In genomic region chr15:29698030-29698701, GRCh38 we compare ENCODE assay signal across 13 cellular contexts.
DNase-seq lines count a peak whose midpoint lies in the region; ATAC-seq, FAIRE-seq and TF ChIP-seq lines count a peak whose summit lies in the region.
"Had no signal": no experiment of that assay in that cellular context is flagged by ENCODE, and none has a peak within 500 bp of the region (broad histone marks: within the 10 kb centered on the region; RNA-seq: fewer than 3 reads in every experiment).

No MANE protein-coding gene starts in this region.

- H3K9me3 ChIP-seq in H1 (ENCODE audit: insufficient read depth in 2 of 2, low read depth in 1 of 2, low read length in 1 of 2): no peaks in the 10 kb centered on the region
- no peaks in the 10 kb centered on the region for H3K9me3 ChIP-seq in osteoblast (ENCODE audit: low read depth, low read length)
- H3K9me3 ChIP-seq: esophagus squamous epithelium had no signal

- H3K27ac ChIP-seq in GM23338 (ENCODE audit: low read depth): no peak overlapping the region
- H3K27ac ChIP-seq in H1 (ENCODE audit: low read depth, low read length): no peak overlapping the region; the same call in 1 of the 2 replicates
- H3K27ac ChIP-seq in osteoblast (ENCODE audit: low read depth, low read length): no peak overlapping the region
- H3K27ac ChIP-seq: esophagus squamous epithelium had no signal

- H3K79me2 ChIP-seq in GM23338 (replicated peaks; ENCODE audit: insufficient read depth) (no peaks in the 10 kb centered on the region), H1 (ENCODE audit: control insufficient read depth in 1 of 2, insufficient read depth in 2 of 2, low read length in 2 of 2) (no peaks in the 10 kb centered on the region), osteoblast (ENCODE audit: insufficient read depth, low read length) (no peaks in the 10 kb centered on the region)

- no peak overlapping the region for H3K56ac ChIP-seq in H1 (replicated peaks; ENCODE audit: insufficient read length, low read depth, low read length)

- no peak overlapping the region for H2BK12ac ChIP-seq in H1 (ENCODE audit: low read depth, low read length)

- no peaks in the 10 kb centered on the region for H3K4me1 Mint-ChIP-seq in GM23338
- H3K4me1 Mint-ChIP-seq in mesothelial cell of epicardium: peaks cover 18% of the 10 kb centered on the region
- no peaks in the 10 kb centered on the region for H3K4me1 Mint-ChIP-seq in immature natural killer cell
- H3K4me1 Mint-ChIP-seq: nephron had no signal

- H4K8ac ChIP-seq in H1 (ENCODE audit: extremely low read depth, insufficient read depth, low read length): no peak overlapping the region

- no peak for TF ChIP-seq RAD21 in H1 (IDR thresholded peaks at IDR 0.05 in 1 of 2, conservative IDR thresholded peaks at IDR 0.05 in 1 of 2; ENCODE audit: low read depth in 2 of 2, low read length in 2 of 2)

- H3K9me2 ChIP-seq in GM23338 (ENCODE audit: insufficient read depth): no peaks in the 10 kb centered on the region

- no peak overlapping the region for H3K14ac ChIP-seq in H1 (ENCODE audit: insufficient read length)

- H2AFZ ChIP-seq in GM23338: no peak overlapping the region
- no peak overlapping the region for H2AFZ ChIP-seq in H1 (ENCODE audit: low read length)
- no peak overlapping the region for H2AFZ ChIP-seq in osteoblast (ENCODE audit: low read length)

- TF ChIP-seq EP300 in H1 (IDR thresholded peaks at IDR 0.05; ENCODE audit: borderline replicate concordance in 1 of 2, low read depth in 2 of 2, low read length in 2 of 2): no peak

- H2BK15ac ChIP-seq in H1 (ENCODE audit: low read length): no peak overlapping the region

- H4K91ac ChIP-seq in H1 (replicated peaks; ENCODE audit: insufficient read length, low read length): no peak overlapping the region

- H3K4me1 ChIP-seq in GM23338 (ENCODE audit: insufficient read depth) (no peaks in the 10 kb centered on the region), H1 (replicated peaks in 1 of 4; ENCODE audit: control insufficient read depth in 3 of 4, insufficient read depth in 4 of 4, low read length in 3 of 4) (no peaks in the 10 kb centered on the region), osteoblast (ENCODE audit: insufficient read depth, low read length) (peaks cover 7% of the 10 kb centered on the region)
- H3K4me1 ChIP-seq: esophagus squamous epithelium had no signal

- H3K23me2 ChIP-seq in H1 (ENCODE audit: low read depth, low read length): no peaks in the 10 kb centered on the region

- H3K4me3 ChIP-seq in GM23338 (no peak overlapping the region), H1 (ENCODE audit: extremely low read depth in 1 of 4, insufficient read depth in 2 of 4, low read depth in 3 of 4, low read length in 4 of 4) (no peak overlapping the region), osteoblast (ENCODE audit: insufficient read depth, low read length) (no peak overlapping the region)
- H3K4me3 ChIP-seq: esophagus squamous epithelium had no signal

- H4K5ac ChIP-seq in H1 (ENCODE audit: insufficient read length, low read depth, low read length): no peak overlapping the region

- DNase-seq in GM23338 (ENCODE audit: low spot score) (no peak), NCI-H69 (lab: John Stamatoyannopoulos, UW) (peak; percentile 99), H1 (ENCODE audit: low read depth in 1 of 2, low spot score in 2 of 2) (no peak), mesothelial cell of epicardium (ENCODE audit: low spot score in 2 of 2, unreplicated experiment in 2 of 2) (no peak), immature natural killer cell (no peak), KG1 (lab: John Stamatoyannopoulos, UW) (no peak), osteoblast (ENCODE audit: insufficient read length, low spot score, missing footprints) (no peak)
- DNase-seq: activated naive CD4-positive, alpha-beta T cell; esophagus squamous epithelium; NCI-H2107 had no signal

- no peaks in the 10 kb centered on the region for H3F3A ChIP-seq in GM23338 (replicated peaks; ENCODE audit: low read depth)

- H3K4ac ChIP-seq in H1 (replicated peaks; ENCODE audit: insufficient read length, low read depth, low read length): no peak overlapping the region

- H3K4me2 ChIP-seq in GM23338: no peak overlapping the region
- no peak overlapping the region for H3K4me2 ChIP-seq in H1 (ENCODE audit: insufficient read depth in 1 of 2, low read depth in 2 of 2, low read length in 2 of 2)
- no peak overlapping the region for H3K4me2 ChIP-seq in osteoblast (ENCODE audit: insufficient read depth, low read length)

- H3K27me3 Mint-ChIP-seq in GM23338 (ENCODE audit: insufficient read depth, low read depth, poor library complexity): peaks cover 15% of the 10 kb centered on the region
- H3K27me3 Mint-ChIP-seq in mesothelial cell of epicardium (ENCODE audit: low read depth): no peaks in the 10 kb centered on the region
- H3K27me3 Mint-ChIP-seq in immature natural killer cell (ENCODE audit: low read depth in 3 of 3): peaks cover 1 to 13% (median 2%) of the 10 kb centered on the region in 3 donors

- no peak overlapping the region for H3K23ac ChIP-seq in H1 (ENCODE audit: insufficient read length)

- H2AK5ac ChIP-seq in H1 (ENCODE audit: low read depth, low read length): peak overlapping the region; percentile 66; the same call in 1 of the 2 replicates

- H3K9me3 Mint-ChIP-seq in GM23338 (no peaks in the 10 kb centered on the region; the same call in 2 of the 3 replicates), mesothelial cell of epicardium (peaks cover 22% of the 10 kb centered on the region), immature natural killer cell (peaks cover 0 to 11% (median 0%) of the 10 kb centered on the region in 6 donors)

- no peak overlapping the region for H3K4me3 Mint-ChIP-seq in GM23338
- H3K4me3 Mint-ChIP-seq in mesothelial cell of epicardium: no peak overlapping the region
- no peak overlapping the region for H3K4me3 Mint-ChIP-seq in immature natural killer cell
- H3K4me3 Mint-ChIP-seq: nephron had no signal

- peak overlapping the region; percentile 40 for H2BK5ac ChIP-seq in H1 (ENCODE audit: low read depth, low read length)

- no peak overlapping the region for H3K18ac ChIP-seq in H1 (ENCODE audit: extremely low read depth, low read length)

- WGBS in H1 (ENCODE audit: extremely low coverage in 1 of 2, insufficient coverage in 1 of 2, insufficient read length in 1 of 2, insufficient replicate concordance in 2 of 2, low coverage in 1 of 2, low lambda C conversion rate in 2 of 2, missing lambda C conversion rate in 1 of 2), 2 experiments: 84% methylated on average over 12 of the region's 12 CpGs; no CpG with 5 or more reads in 1 of the 2 experiments

- H3K79me1 ChIP-seq in H1 (ENCODE audit: low read depth, low read length): no peaks in the 10 kb centered on the region

- H3K27me3 ChIP-seq in GM23338 (ENCODE audit: insufficient read depth): no peaks in the 10 kb centered on the region
- H3K27me3 ChIP-seq in H1 (replicated peaks in 1 of 4; ENCODE audit: control insufficient read depth in 3 of 4, extremely low read depth in 1 of 4, insufficient read depth in 3 of 4, low read length in 3 of 4): no peaks in the 10 kb centered on the region
- H3K27me3 ChIP-seq in osteoblast (ENCODE audit: insufficient read depth, low read length): no peaks in the 10 kb centered on the region
- H3K27me3 ChIP-seq: esophagus squamous epithelium had no signal

- H4K20me1 ChIP-seq in GM23338 (replicated peaks; ENCODE audit: insufficient read depth): no peaks in the 10 kb centered on the region
- H4K20me1 ChIP-seq in H1 (replicated peaks in 1 of 2; ENCODE audit: control insufficient read depth in 1 of 2, insufficient read depth in 2 of 2, low read length in 2 of 2): peaks cover 3% of the 10 kb centered on the region in 2 experiments
- no peaks in the 10 kb centered on the region for H4K20me1 ChIP-seq in osteoblast (ENCODE audit: insufficient read depth, low read length)

- H3K36me3 Mint-ChIP-seq in GM23338 (ENCODE audit: low read depth) (peaks cover 28% of the 10 kb centered on the region), mesothelial cell of epicardium (peaks cover 51% of the 10 kb centered on the region), immature natural killer cell (peaks cover 0 to 4% (median 0%) of the 10 kb centered on the region in 3 donors)

- TF ChIP-seq CTCF in GM23338 (conservative IDR thresholded peaks at IDR 0.05; ENCODE audit: low read depth in 2 of 2): no peak
- TF ChIP-seq CTCF in H1 (IDR thresholded peaks at IDR 0.05; ENCODE audit: control extremely low read depth in 1 of 3, insufficient read depth in 1 of 3, low read depth in 1 of 3, low read length in 3 of 3): peak in 1 of 3 experiments; percentile 3; a peak in 1 of 4 replicates
- TF ChIP-seq CTCF in mesothelial cell of epicardium (IDR thresholded peaks at IDR 0.05; ENCODE audit: unreplicated experiment): no peak
- TF ChIP-seq CTCF in osteoblast (IDR thresholded peaks at IDR 0.05; ENCODE audit: extremely low read depth, low read depth, low read length): no peak

- H3K9ac ChIP-seq in H1 (replicated peaks in 1 of 4; ENCODE audit: extremely low read depth in 1 of 4, low read depth in 3 of 4, low read length in 3 of 4): no peak overlapping the region

- H3K27ac Mint-ChIP-seq in GM23338: no peak overlapping the region
- peak overlapping the region; percentile 18 for H3K27ac Mint-ChIP-seq in mesothelial cell of epicardium
- H3K27ac Mint-ChIP-seq in immature natural killer cell: no peak overlapping the region
- H3K27ac Mint-ChIP-seq: nephron had no signal

- peak; percentile 21; the same call in 2 of the 3 replicates for ATAC-seq in GM23338
- ATAC-seq in GM21423 (IDR thresholded peaks at IDR 0.05; ENCODE audit: unreplicated experiment): no peak

- H2BK120ac ChIP-seq in H1 (replicated peaks; ENCODE audit: low read depth, low read length): no peak overlapping the region

- H3K36me3 ChIP-seq in GM23338 (ENCODE audit: insufficient read depth): peaks cover 7% of the 10 kb centered on the region; the same call in 1 of the 2 replicates
- peaks cover 3 to 31% (median 15%) of the 10 kb centered on the region in 4 experiments; a peak in 7 of 8 replicates for H3K36me3 ChIP-seq in H1 (ENCODE audit: control insufficient read depth in 2 of 4, insufficient read depth in 4 of 4, low read length in 3 of 4)
- peaks cover 30% of the 10 kb centered on the region for H3K36me3 ChIP-seq in osteoblast (ENCODE audit: insufficient read depth, low read length)

- no peak; a peak in 1 of 3 replicates for TF ChIP-seq POLR2A in H1 (IDR thresholded peaks at IDR 0.05; ENCODE audit: control extremely low read depth in 1 of 2, low read depth in 2 of 2, low read length in 2 of 2)

- CTCF ChIA-PET in H1 (lab: Charles Lee; ENCODE audit: partially characterized antibody): interaction anchor here (0.7 to 1.6 kb wide), 7 partner anchors 9 to 227 kb away, joined by 3 to 8 read pairs (median 4); no protein-coding TSS in a partner anchor

- POLR2A ChIA-PET in H1 (lab: Charles Lee; ENCODE audit: partially characterized antibody): interaction anchor here (1.5 to 1.7 kb wide), 2 partner anchors 9 to 227 kb away, joined by 4 to 6 read pairs; no protein-coding TSS in a partner anchor

- no peak for FAIRE-seq in H1 (lab: Jason Lieb, UNC)
- FAIRE-seq: TTC549 had no signal

- H2BK20ac ChIP-seq in H1 (ENCODE audit: low read length): no peak overlapping the region

TF ChIP-seq in GM23338, 12 proteins besides CTCF, POLR2A, EP300 and RAD21 (continues in another document):
- no peak for TF ChIP-seq STAT1 (IDR thresholded peaks at IDR 0.05; ENCODE audit: unreplicated experiment)

TF ChIP-seq in H1, 55 proteins besides CTCF, POLR2A, EP300 and RAD21 (continues in another document):
- peak; percentile 61 for TF ChIP-seq POLR2AphosphoS5 (IDR thresholded peaks at IDR 0.05; ENCODE audit: low read depth, low read length)
